Comparison of ENCODE assay signal across 31 cellular contexts in genomic region chr3:108281670-108282069, GRCh38. TPM values are rescaled to one million over a fixed set of nuclear protein-coding genes. Genes with fewer than 3 reads are reported as not detected.
"Had no signal": no experiment of that assay in that cellular context is flagged by ENCODE, and none has a peak within 500 bp of the region (broad histone marks: within the 10 kb centered on the region; RNA-seq: fewer than 3 reads in every experiment).

No MANE protein-coding gene starts in this region.

- H3K36me3 ChIP-seq: esophagus muscularis mucosa, left ventricle myocardium inferior, right atrium auricular region, upper lobe of right lung had no signal

- ATAC-seq: activated CD4-positive, alpha-beta T cell treated with anti-CD3 and anti-CD28 coated beads for 36 hours; activated CD8-positive, alpha-beta memory T cell treated with anti-CD3 and anti-CD28 coated beads, Interleukin-2, amount 10 ng/mL, durations not matched to agents 7 days and 5 days; activated CD8-positive, alpha-beta T cell treated with anti-CD3 and anti-CD28 coated beads, Interleukin-2, amount 10 ng/mL, durations not matched to agents 7 days and 5 days; activated T-cell treated with anti-CD3 and anti-CD28 coated beads, Interleukin-2, amount 50 U/mL, for 72 hours; foreskin keratinocyte; mucosa of descending colon; natural killer cell treated with Interleukin-12 subunit alpha and Interleukin-12 subunit beta and Interleukin-15 and Interleukin-18, amount 100 ng/mL, for 72 hours; stimulated activated memory B cell treated with anti-CD40 and anti-IgM and Interleukin-4, amounts not matched to agents 10 μg/mL and 1 μg/mL and 100 μg/mL, for 72 hours; stimulated activated naive CD8-positive, alpha-beta T cell treated with anti-CD3 and anti-CD28 coated beads, Interleukin-15, amount 100 ng/mL, for 72 hours; upper lobe of right lung had no signal

- H3K27me3 Mint-ChIP-seq: activated CD8-positive, alpha-beta memory T cell treated with anti-CD3 and anti-CD28 coated beads, Interleukin-2, amount 10 ng/mL, durations not matched to agents 7 days and 5 days; stimulated activated memory B cell treated with anti-CD40 and anti-IgM and Interleukin-4, amounts not matched to agents 10 μg/mL and 1 μg/mL and 100 μg/mL, for 72 hours; stimulated activated naive CD8-positive, alpha-beta T cell treated with anti-CD3 and anti-CD28 coated beads, Interleukin-15, amount 100 ng/mL, for 72 hours had no signal

- H3K27ac Mint-ChIP-seq: activated CD4-positive, alpha-beta T cell treated with anti-CD3 and anti-CD28 coated beads for 36 hours; activated CD8-positive, alpha-beta memory T cell treated with anti-CD3 and anti-CD28 coated beads, Interleukin-2, amount 10 ng/mL, durations not matched to agents 7 days and 5 days; activated CD8-positive, alpha-beta T cell treated with anti-CD3 and anti-CD28 coated beads, Interleukin-2, amount 10 ng/mL, durations not matched to agents 7 days and 5 days; activated naive CD8-positive, alpha-beta T cell; activated T-cell treated with anti-CD3 and anti-CD28 coated beads, Interleukin-2, amount 50 U/mL, for 72 hours; natural killer cell treated with Interleukin-12 subunit alpha and Interleukin-12 subunit beta and Interleukin-15 and Interleukin-18, amount 100 ng/mL, for 72 hours; stimulated activated memory B cell treated with anti-CD40 and anti-IgM and Interleukin-4, amounts not matched to agents 10 μg/mL and 1 μg/mL and 100 μg/mL, for 72 hours had no signal

- H3K27me3 ChIP-seq: esophagus muscularis mucosa, foreskin keratinocyte, right atrium auricular region, upper lobe of right lung had no signal

- H3K4me3 Mint-ChIP-seq: activated CD4-positive, alpha-beta T cell treated with anti-CD3 and anti-CD28 coated beads for 36 hours; activated CD8-positive, alpha-beta memory T cell treated with anti-CD3 and anti-CD28 coated beads, Interleukin-2, amount 10 ng/mL, durations not matched to agents 7 days and 5 days; activated CD8-positive, alpha-beta T cell treated with anti-CD3 and anti-CD28 coated beads, Interleukin-2, amount 10 ng/mL, durations not matched to agents 7 days and 5 days; activated naive CD8-positive, alpha-beta T cell; activated T-cell treated with anti-CD3 and anti-CD28 coated beads, Interleukin-2, amount 50 U/mL, for 72 hours; natural killer cell treated with Interleukin-12 subunit alpha and Interleukin-12 subunit beta and Interleukin-15 and Interleukin-18, amount 100 ng/mL, for 72 hours; stimulated activated memory B cell treated with anti-CD40 and anti-IgM and Interleukin-4, amounts not matched to agents 10 μg/mL and 1 μg/mL and 100 μg/mL, for 72 hours; stimulated activated naive CD8-positive, alpha-beta T cell treated with anti-CD3 and anti-CD28 coated beads, Interleukin-15, amount 100 ng/mL, for 72 hours had no signal

- H3K27ac ChIP-seq: esophagus muscularis mucosa, foreskin keratinocyte, left ventricle myocardium inferior, right atrium auricular region, upper lobe of right lung had no signal

- DNase-seq: activated CD4-positive, alpha-beta T cell treated with anti-CD3 and anti-CD28 coated beads for 36 hours; activated CD4-positive, CD25-positive, alpha-beta regulatory T cell; activated CD8-positive, alpha-beta memory T cell treated with anti-CD3 and anti-CD28 coated beads, Interleukin-2, amount 10 ng/mL, durations not matched to agents 7 days and 5 days; activated CD8-positive, alpha-beta T cell treated with anti-CD3 and anti-CD28 coated beads, Interleukin-2, amount 10 ng/mL, durations not matched to agents 7 days and 5 days; activated naive CD4-positive, alpha-beta T cell; activated T-cell treated with anti-CD3 and anti-CD28 coated beads for 4 hours; activated T-cell treated with anti-CD3 and anti-CD28 coated beads, Interleukin-2, amount 50 U/mL, for 72 hours; anterior cingulate cortex; dermis blood vessel endothelial cell; effector CD4-positive, alpha-beta T cell; foreskin keratinocyte; glutamatergic neuron; islet precursor cell; left ventricle myocardium inferior; mucosa of descending colon; stimulated activated CD4-positive, alpha-beta T cell treated with anti-CD3 and anti-CD28 coated beads, Interleukin-1b, Interleukin-23, amount 100 ng/mL, for 48 hours; stimulated activated CD4-positive, alpha-beta T cell treated with anti-CD3 and anti-CD28 coated beads, Interleukin-4, amount 100 ng/mL, for 4 hours; stimulated activated CD8-positive, alpha-beta memory T cell treated with anti-CD3 and anti-CD28 coated beads, Interleukin-4, amount 100 ng/mL, for 48 hours; stimulated activated naive CD8-positive, alpha-beta T cell treated with anti-CD3 and anti-CD28 coated beads, Interleukin-15, amount 100 ng/mL, for 72 hours; substantia nigra; upper lobe of right lung had no signal

- H3K4me1 ChIP-seq: esophagus muscularis mucosa, foreskin keratinocyte, left ventricle myocardium inferior, right atrium auricular region, upper lobe of right lung had no signal

- H3K4me3 ChIP-seq: esophagus muscularis mucosa, left ventricle myocardium inferior, mucosa of descending colon, right atrium auricular region, smooth muscle cell, upper lobe of right lung had no signal

RNA-seq across cellular contexts. Expression of gene HHLA2, which starts 14.7 kb away (rescaled TPM):
- total RNA-seq: esophagus muscularis mucosa, foreskin keratinocyte, left ventricle myocardium inferior, lung microvascular endothelial cell, myocyte, omental fat pad, pulmonary artery endothelial cell, right atrium auricular region, smooth muscle cell had no signal
